Comparison of ENCODE assay signal across 17 cellular contexts in the genomic region with DNA sequence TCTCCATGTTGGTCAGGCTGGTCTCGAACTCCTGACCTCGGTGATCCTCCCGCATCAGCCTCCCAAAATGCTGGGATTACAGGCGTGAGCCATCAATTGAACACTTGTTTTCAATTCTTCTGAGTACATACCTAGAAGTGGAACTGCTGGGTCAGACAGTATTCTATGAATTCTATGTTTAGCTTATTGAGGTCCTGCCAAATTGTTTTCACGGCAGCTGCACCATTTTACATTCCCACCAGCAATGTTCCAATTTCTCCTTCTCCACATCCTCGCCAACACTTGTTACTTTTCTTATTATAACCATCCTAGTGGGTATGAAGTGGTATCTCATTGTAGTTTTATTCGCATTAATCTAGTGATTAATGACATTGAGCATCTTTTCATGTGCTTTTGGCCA. TPM values are rescaled to one million over a fixed set of nuclear protein-coding genes. Genes with fewer than 3 reads are reported as not detected.
DNase-seq lines count a peak whose midpoint lies in the region; ATAC-seq and TF ChIP-seq lines count a peak whose summit lies in the region.
"Had no signal": no experiment of that assay in that cellular context is flagged by ENCODE, and none has a peak within 500 bp of the region (broad histone marks: within the 10 kb centered on the region; RNA-seq: fewer than 3 reads in every experiment).

No MANE protein-coding gene starts in this region.

- no peaks in the 10 kb centered on the region for H3K9me3 ChIP-seq in DND-41 (ENCODE audit: insufficient read depth, low read length, severe bottlenecking)
- H3K9me3 ChIP-seq: Caco-2 had no signal

- H4K20me1 ChIP-seq in DND-41 (ENCODE audit: insufficient read depth, low read length): no peaks in the 10 kb centered on the region
- H4K20me1 ChIP-seq: BLaER1 treated with 17β-estradiol and CSF1 and Interleukin-3, amounts not matched to agents 10 nM and 100 nM had no signal

- no peak overlapping the region for H3K4me3 ChIP-seq in DND-41 (ENCODE audit: low read depth in 1 of 2, low read length in 2 of 2)
- H3K4me3 ChIP-seq: BLaER1 treated with 17β-estradiol and CSF1 and Interleukin-3, amounts not matched to agents 10 nM and 100 nM; GM12878 had no signal

- DNase-seq in CD14-positive monocyte (ENCODE audit: low spot score) (no peak), DND-41 (no peak), natural killer cell (no peak), SKM-1 treated with dmso at 0.1 percent for 144 hours (lab: John Stamatoyannopoulos, UW; ENCODE audit: unreplicated experiment) (no peak)
- DNase-seq in activated naive CD8-positive, alpha-beta T cell treated with anti-CD3 and anti-CD28 coated beads, Interleukin-2, amount 10 ng/mL, durations not matched to agents 7 days and 5 days: no peak
- DNase-seq: Caco-2, H7, NCI-H187 treated with DMSO at 0.1 percent for 48 hours, NCI-H2171, NCI-H446 treated with DMSO at 0.1 percent for 48 hours, NCI-H774, Right ventricle myocardium superior had no signal

- H3K9me3 Mint-ChIP-seq in CD14-positive monocyte: peaks cover 0 to 1% (median 0%) of the 10 kb centered on the region in 7 donors
- no peaks in the 10 kb centered on the region for H3K9me3 Mint-ChIP-seq in activated naive CD8-positive, alpha-beta T cell treated with anti-CD3 and anti-CD28 coated beads, Interleukin-2, amount 10 ng/mL, durations not matched to agents 7 days and 5 days
- no peaks in the 10 kb centered on the region for H3K9me3 Mint-ChIP-seq in natural killer cell

- H3K4me3 Mint-ChIP-seq in CD14-positive monocyte: no peak overlapping the region
- no peak overlapping the region for H3K4me3 Mint-ChIP-seq in activated naive CD8-positive, alpha-beta T cell treated with anti-CD3 and anti-CD28 coated beads, Interleukin-2, amount 10 ng/mL, durations not matched to agents 7 days and 5 days
- H3K4me3 Mint-ChIP-seq in natural killer cell: no peak overlapping the region

- H3K27ac Mint-ChIP-seq in CD14-positive monocyte (peak overlapping the region in 6 of 7 donors; percentile 96 to 99 (median 98)), natural killer cell (peak overlapping the region; percentile 90 to 97)
- peak overlapping the region; percentile 21 for H3K27ac Mint-ChIP-seq in activated naive CD8-positive, alpha-beta T cell treated with anti-CD3 and anti-CD28 coated beads, Interleukin-2, amount 10 ng/mL, durations not matched to agents 7 days and 5 days

- H3K4me2 ChIP-seq in DND-41 (ENCODE audit: insufficient read depth, low read length): no peak overlapping the region

- TF ChIP-seq CTCF in CD14-positive monocyte (IDR thresholded peaks at IDR 0.05): no peak
- TF ChIP-seq CTCF in DND-41 (IDR thresholded peaks at IDR 0.05; ENCODE audit: borderline replicate concordance, extremely low read depth, low read length, poor library complexity, severe bottlenecking): no peak
- TF ChIP-seq CTCF in natural killer cell (IDR thresholded peaks at IDR 0.05): no peak

- peaks cover 0 to 2% (median 0%) of the 10 kb centered on the region in 3 donors for H3K27me3 Mint-ChIP-seq in CD14-positive monocyte (ENCODE audit: low read depth in 3 of 3)
- H3K27me3 Mint-ChIP-seq in activated naive CD8-positive, alpha-beta T cell treated with anti-CD3 and anti-CD28 coated beads, Interleukin-2, amount 10 ng/mL, durations not matched to agents 7 days and 5 days: no peaks in the 10 kb centered on the region
- H3K27me3 Mint-ChIP-seq in natural killer cell (ENCODE audit: low read depth in 2 of 2): no peaks in the 10 kb centered on the region

- H3K4me1 Mint-ChIP-seq in CD14-positive monocyte (peaks cover 36% of the 10 kb centered on the region), natural killer cell (peaks cover 19 to 20% of the 10 kb centered on the region in 2 donors)
- peaks cover 20% of the 10 kb centered on the region for H3K4me1 Mint-ChIP-seq in activated naive CD8-positive, alpha-beta T cell treated with anti-CD3 and anti-CD28 coated beads, Interleukin-2, amount 10 ng/mL, durations not matched to agents 7 days and 5 days

- H3K9ac ChIP-seq in DND-41 (ENCODE audit: low read depth, low read length): no peak overlapping the region

- no peaks in the 10 kb centered on the region for H3K27me3 ChIP-seq in DND-41 (ENCODE audit: insufficient read depth, low read length, poor library complexity)
- H3K27me3 ChIP-seq: BLaER1 treated with 17β-estradiol and CSF1 and Interleukin-3, amounts not matched to agents 10 nM and 100 nM had no signal

- no peak overlapping the region for H2AFZ ChIP-seq in DND-41 (ENCODE audit: low read depth, low read length)

- no peak for ATAC-seq in DND-41 (ENCODE audit: insufficient read depth, low read depth)
- no peak for ATAC-seq in activated naive CD8-positive, alpha-beta T cell treated with anti-CD3 and anti-CD28 coated beads, Interleukin-2, amount 10 ng/mL, durations not matched to agents 7 days and 5 days (ENCODE audit: low read depth)
- no peak for ATAC-seq in natural killer cell
- no peak for ATAC-seq in HG03439 (IDR thresholded peaks at IDR 0.05; ENCODE audit: unreplicated experiment)
- ATAC-seq in HG02571 (IDR thresholded peaks at IDR 0.05; ENCODE audit: unreplicated experiment): no peak
- ATAC-seq: Panc1 had no signal

- POLR2A ChIA-PET in activated naive CD8-positive, alpha-beta T cell treated with anti-CD3 and anti-CD28 coated beads, Interleukin-2, amount 10 ng/mL, durations not matched to agents 7 days and 5 days (lab: Charles Lee): interaction anchor here (0.7 to 2.4 kb wide), 4 partner anchors 15 to 125 kb away, joined by 3 to 22 read pairs (median 4); no protein-coding TSS in a partner anchor

- H3K36me3 ChIP-seq in DND-41 (ENCODE audit: insufficient read depth, low read length): no peaks in the 10 kb centered on the region
- H3K36me3 ChIP-seq: BLaER1 treated with 17β-estradiol and CSF1 and Interleukin-3, amounts not matched to agents 10 nM and 100 nM had no signal

- no peaks in the 10 kb centered on the region for H3K79me2 ChIP-seq in DND-41 (ENCODE audit: insufficient read depth, low read length)

- peak overlapping the region; percentile 96; the same call in 1 of the 2 replicates for H3K27ac ChIP-seq in DND-41 (ENCODE audit: low read length)

- H3K4me1 ChIP-seq in DND-41 (ENCODE audit: insufficient read depth, low read length): peaks cover 22% of the 10 kb centered on the region
- H3K4me1 ChIP-seq: Caco-2 had no signal

- intact Hi-C loops in CD14-positive monocyte (cut with micrococcal nuclease): loop anchor here in 1 of 2 donors (5.0 kb wide), 2 partner anchors 34 to 69 kb away; no protein-coding TSS in a partner anchor
- intact Hi-C loops in natural killer cell (cut with micrococcal nuclease): loop anchor here (5.0 kb wide), 1 partner anchor 49 kb away; a partner anchor contains a TSS

- H3K36me3 Mint-ChIP-seq in CD14-positive monocyte (peaks cover 0 to 2% of the 10 kb centered on the region in 2 donors), natural killer cell (no peaks in the 10 kb centered on the region)
- H3K36me3 Mint-ChIP-seq in activated naive CD8-positive, alpha-beta T cell treated with anti-CD3 and anti-CD28 coated beads, Interleukin-2, amount 10 ng/mL, durations not matched to agents 7 days and 5 days: peaks cover 5% of the 10 kb centered on the region

RNA-seq across cellular contexts. Expression of a gene that starts 49.9 kb away (rescaled TPM):
- 100 to 1,000 TPM; 294 to 501 TPM for polyA plus RNA-seq in CD14-positive monocyte
- total RNA-seq in activated naive CD8-positive, alpha-beta T cell treated with anti-CD3 and anti-CD28 coated beads, Interleukin-2, amount 10 ng/mL, durations not matched to agents 7 days and 5 days: 100 to 1,000 TPM; 356 to 363 TPM
- 100 to 1,000 TPM; 435 to 527 (median 443) TPM for total RNA-seq in natural killer cell

Comparison
In these comparisons a context has a peak if more than half of its experiments do, and no peak if none do; other contexts are left out.
1. H3K27ac Mint-ChIP-seq: peak in every context shown above with its lines; median percentile 98 in CD14-positive monocyte; 94 in natural killer cell; 21 in activated naive CD8-positive, alpha-beta T cell treated with anti-CD3 and anti-CD28 coated beads, Interleukin-2, amount 10 ng/mL, durations not matched to agents 7 days and 5 days.